Comparison of ENCODE assay signal across 14 cellular contexts in genomic region chr3:183430325-183430957, GRCh38. TPM values are rescaled to one million over a fixed set of nuclear protein-coding genes. Genes with fewer than 3 reads are reported as not detected.
DNase-seq lines count a peak whose midpoint lies in the region; ATAC-seq and TF ChIP-seq lines count a peak whose summit lies in the region.
"Had no signal": no experiment of that assay in that cellular context is flagged by ENCODE, and none has a peak within 500 bp of the region (broad histone marks: within the 10 kb centered on the region; RNA-seq: fewer than 3 reads in every experiment).

No MANE protein-coding gene starts in this region.

- peak; percentile 49 for DNase-seq in activated CD4-positive, alpha-beta T cell treated with anti-CD3 and anti-CD28 coated beads for 36 hours
- DNase-seq in activated CD4-positive, alpha-beta T cell treated with anti-CD3 and anti-CD28 coated beads, Interleukin-2, amount 50 U/mL, for 4 hours = no peak
- DNase-seq in activated T-cell treated with anti-CD3 and anti-CD28 coated beads, Interleukin-2, amount 50 U/mL, for 72 hours = peak; percentile 40 to 42
- DNase-seq in DMS153 treated with DMSO at 0.1 percent for 48 hours (lab: John Stamatoyannopoulos, UW; ENCODE audit: unreplicated experiment) = no peak
- DNase-seq in HFFc6 = no peak
- DNase-seq: anterior cingulate cortex, lower lobe of right lung, transverse colon had no signal

- H3K27me3 Mint-ChIP-seq in activated CD4-positive, alpha-beta T cell treated with anti-CD3 and anti-CD28 coated beads for 36 hours = peaks cover 12% of the 10 kb centered on the region
- H3K27me3 Mint-ChIP-seq in activated T-cell treated with anti-CD3 and anti-CD28 coated beads, Interleukin-2, amount 50 U/mL, for 72 hours (ENCODE audit: low read depth) = peaks cover 38% of the 10 kb centered on the region
- H3K27me3 Mint-ChIP-seq in HFFc6 (ENCODE audit: insufficient read depth) = peaks cover 63% of the 10 kb centered on the region

- peaks cover 46% of the 10 kb centered on the region for H3K4me1 Mint-ChIP-seq in activated CD4-positive, alpha-beta T cell treated with anti-CD3 and anti-CD28 coated beads for 36 hours
- H3K4me1 Mint-ChIP-seq in activated T-cell treated with anti-CD3 and anti-CD28 coated beads, Interleukin-2, amount 50 U/mL, for 72 hours (ENCODE audit: low read depth) = peaks cover 59% of the 10 kb centered on the region
- H3K4me1 Mint-ChIP-seq in HFFc6 (ENCODE audit: low read depth) = no peaks in the 10 kb centered on the region

- H3K9me3 ChIP-seq in neural cell (ENCODE audit: low read length) = no peaks in the 10 kb centered on the region
- H3K9me3 ChIP-seq: lower lobe of right lung, neutrophil, transverse colon had no signal

- no peak overlapping the region for H3K9ac ChIP-seq in neural cell (ENCODE audit: low read length)

- intact Hi-C loops in activated CD4-positive, alpha-beta T cell treated with anti-CD3 and anti-CD28 coated beads for 36 hours (cut with DNase I, micrococcal nuclease) = loop anchor here (1.0 to 2.0 kb wide), 7 partner anchors 16 to 454 kb away; partner anchors contain the start of gene PARL (in 1 of the 2)

- H3K36me3 Mint-ChIP-seq in activated CD4-positive, alpha-beta T cell treated with anti-CD3 and anti-CD28 coated beads for 36 hours (ENCODE audit: low read depth) = no peaks in the 10 kb centered on the region
- peaks cover 0 to 3% of the 10 kb centered on the region in 2 donors for H3K36me3 Mint-ChIP-seq in activated T-cell treated with anti-CD3 and anti-CD28 coated beads, Interleukin-2, amount 50 U/mL, for 72 hours (ENCODE audit: insufficient read depth in 2 of 2)
- H3K36me3 Mint-ChIP-seq in HFFc6 (ENCODE audit: low read depth) = no peaks in the 10 kb centered on the region

- peaks cover 15% of the 10 kb centered on the region for H3K27me3 ChIP-seq in neural cell (ENCODE audit: insufficient read depth, low read depth, low read length)

- H3F3A ChIP-seq in neural cell (ENCODE audit: insufficient read depth, low read length, poor library complexity, severe bottlenecking) = peaks cover 5% of the 10 kb centered on the region

- H3K4me2 ChIP-seq in neural cell (ENCODE audit: low read length) = no peak overlapping the region

- H3K4me3 ChIP-seq in neural cell (ENCODE audit: low read length) = peak overlapping the region; percentile 6
- H3K4me3 ChIP-seq: lower lobe of right lung, skin epidermis, transverse colon had no signal

- H3K4me3 Mint-ChIP-seq in activated CD4-positive, alpha-beta T cell treated with anti-CD3 and anti-CD28 coated beads for 36 hours = peak overlapping the region; percentile 31
- peak overlapping the region; percentile 38 to 93 for H3K4me3 Mint-ChIP-seq in activated T-cell treated with anti-CD3 and anti-CD28 coated beads, Interleukin-2, amount 50 U/mL, for 72 hours
- H3K4me3 Mint-ChIP-seq in HFFc6 = no peak overlapping the region

- H2AFZ ChIP-seq in neural cell (ENCODE audit: low read depth, low read length) = no peak overlapping the region

- peak; percentile 76 for ATAC-seq in activated CD4-positive, alpha-beta T cell treated with anti-CD3 and anti-CD28 coated beads for 36 hours
- ATAC-seq in GM18867 (IDR thresholded peaks at IDR 0.05; ENCODE audit: unreplicated experiment) = peak; percentile 31
- ATAC-seq in activated T-cell treated with anti-CD3 and anti-CD28 coated beads, Interleukin-2, amount 50 U/mL, for 72 hours (replicated peaks in 1 of 2) = peak; percentile 70 to 74
- ATAC-seq in HG03457 (IDR thresholded peaks at IDR 0.05; ENCODE audit: unreplicated experiment) = no peak
- ATAC-seq: lower lobe of right lung had no signal

- H3K27ac Mint-ChIP-seq in activated CD4-positive, alpha-beta T cell treated with anti-CD3 and anti-CD28 coated beads for 36 hours = peak overlapping the region; percentile 79
- H3K27ac Mint-ChIP-seq in activated T-cell treated with anti-CD3 and anti-CD28 coated beads, Interleukin-2, amount 50 U/mL, for 72 hours = peak overlapping the region; percentile 13
- H3K27ac Mint-ChIP-seq in HFFc6 = no peak overlapping the region

- POLR2A ChIA-PET in activated CD4-positive, alpha-beta T cell treated with anti-CD3 and anti-CD28 coated beads for 36 hours (lab: Charles Lee) = interaction anchor here (0.5 to 1.4 kb wide), 7 partner anchors 17 to 526 kb away, joined by 3 to 9 read pairs (median 3); no protein-coding TSS in a partner anchor

- TF ChIP-seq EP300 in neural cell (conservative IDR thresholded peaks at IDR 0.05; ENCODE audit: poor library complexity, severe bottlenecking) = no peak

- TF ChIP-seq RAD21 in neural cell (conservative IDR thresholded peaks at IDR 0.05) = no peak

- H3K9me2 ChIP-seq in neural cell (ENCODE audit: insufficient read depth, low read length) = no peaks in the 10 kb centered on the region

- CTCF ChIA-PET in activated CD4-positive, alpha-beta T cell treated with anti-CD3 and anti-CD28 coated beads for 36 hours (lab: Charles Lee) = interaction anchor here (0.7 to 1.5 kb wide), 9 partner anchors 9 to 454 kb away, joined by 3 to 6 read pairs (median 3); partner anchors contain the start of gene PARL

- H3K36me3 ChIP-seq in neural cell (ENCODE audit: insufficient read depth, low read length) = no peaks in the 10 kb centered on the region
- H3K36me3 ChIP-seq: lower lobe of right lung, neutrophil, transverse colon had no signal

- no peak for TF ChIP-seq CTCF in neural cell (IDR thresholded peaks at IDR 0.05; ENCODE audit: poor library complexity, severe bottlenecking)
- no peak for TF ChIP-seq CTCF in HFFc6 (IDR thresholded peaks at IDR 0.05)

- H3K27ac ChIP-seq in neural cell (ENCODE audit: low read length) = no peak overlapping the region
- H3K27ac ChIP-seq: lower lobe of right lung, neutrophil, skin epidermis, transverse colon had no signal

- no peaks in the 10 kb centered on the region for H3K9me3 Mint-ChIP-seq in activated CD4-positive, alpha-beta T cell treated with anti-CD3 and anti-CD28 coated beads for 36 hours (ENCODE audit: low read depth)
- H3K9me3 Mint-ChIP-seq in activated T-cell treated with anti-CD3 and anti-CD28 coated beads, Interleukin-2, amount 50 U/mL, for 72 hours = no peaks in the 10 kb centered on the region
- no peaks in the 10 kb centered on the region for H3K9me3 Mint-ChIP-seq in HFFc6

- no peaks in the 10 kb centered on the region for H4K20me1 ChIP-seq in neural cell (ENCODE audit: insufficient read depth)

- no peaks in the 10 kb centered on the region for H3K79me2 ChIP-seq in neural cell (replicated peaks; ENCODE audit: insufficient read depth, low read length)

TF ChIP-seq in neural cell, 6 proteins besides CTCF, POLR2A, EP300 and RAD21:
- TF ChIP-seq REST (IDR thresholded peaks at IDR 0.05; ENCODE audit: borderline replicate concordance) (no peak), EZH2 (IDR thresholded peaks at IDR 0.05; ENCODE audit: borderline replicate concordance, insufficient read depth, low read length, poor library complexity, severe bottlenecking) (no peak), POLR2AphosphoS5 (IDR thresholded peaks at IDR 0.05) (no peak), TAF1 (IDR thresholded peaks at IDR 0.05; ENCODE audit: low read depth) (no peak), SMC3 (conservative IDR thresholded peaks at IDR 0.05; ENCODE audit: poor library complexity) (no peak), MXI1 (conservative IDR thresholded peaks at IDR 0.05; ENCODE audit: poor library complexity, severe bottlenecking) (no peak)

RNA-seq across cellular contexts. Expression of gene MCF2L2, which starts 2.0 kb away (rescaled TPM):
- total RNA-seq in activated CD4-positive, alpha-beta T cell treated with anti-CD3 and anti-CD28 coated beads for 36 hours = 1 to 10 TPM; 1.9 to 2.3 TPM
- total RNA-seq in activated T-cell treated with anti-CD3 and anti-CD28 coated beads, Interleukin-2, amount 50 U/mL, for 72 hours = 10 to 100 TPM in 1 of 2 donors, 1 to 10 TPM in 1; 7.6 to 11.5 TPM
- 9.3 and 10.0 TPM in 2 replicates for polyA plus RNA-seq in neural cell
- polyA minus RNA-seq in neural cell = 45.7 and 48.2 TPM in 2 replicates
- under 1 TPM in 1 of 6 experiments, not detected in 5; 0.14 TPM for total RNA-seq in HFFc6 (2021; fragmentation: NEBNext Ultra II Directional; extraction: Animal tissue kit (Norgen Biotek cat#: 25700))
- total RNA-seq: HT-29 had no signal

Comparison
In these comparisons a context has a peak if more than half of its experiments do, and no peak if none do; other contexts are left out.
1. DNase-seq: peak in activated CD4-positive, alpha-beta T cell treated with anti-CD3 and anti-CD28 coated beads for 36 hours (single experiment) and activated T-cell treated with anti-CD3 and anti-CD28 coated beads, Interleukin-2, amount 50 U/mL, for 72 hours (2 of 2); none in activated CD4-positive, alpha-beta T cell treated with anti-CD3 and anti-CD28 coated beads, Interleukin-2, amount 50 U/mL, for 4 hours (0 of 2), DMS153 treated with DMSO at 0.1 percent for 48 hours (single experiment) and HFFc6 (single experiment).